20 cellular contexts compared by ENCODE assay signal in genomic region chr6:133132583-133132982, GRCh38.
DNase-seq lines count a peak whose midpoint lies in the region; ATAC-seq and TF ChIP-seq lines count a peak whose summit lies in the region.
"Had no signal": no experiment of that assay in that cellular context is flagged by ENCODE, and none has a peak within 500 bp of the region (broad histone marks: within the 10 kb centered on the region; RNA-seq: fewer than 3 reads in every experiment).

No MANE protein-coding gene starts in this region.

- H3K4me3 ChIP-seq in adrenal gland (no peak overlapping the region), mesodermal cell (ENCODE audit: extremely low read depth, insufficient read depth, low read length, poor library complexity, severe bottlenecking) (no peak overlapping the region), gastrocnemius medialis (no peak overlapping the region)
- H3K4me3 ChIP-seq: body of pancreas, colonic mucosa, spleen had no signal

- 58 to 70% (median 68%) methylated on average over 6 to 9 of the region's 9 CpGs for WGBS in adrenal gland, 4 donors
- WGBS in mesodermal cell (ENCODE audit: insufficient coverage in 2 of 2), 2 experiments: 82 to 86% methylated on average over 4 to 6 of the region's 9 CpGs

- H3K27me3 ChIP-seq in adrenal gland (no peaks in the 10 kb centered on the region), gastrocnemius medialis (no peaks in the 10 kb centered on the region)
- H3K27me3 ChIP-seq: body of pancreas, colonic mucosa, spleen had no signal

- H3K27me3 Mint-ChIP-seq in effector memory CD8-positive, alpha-beta T cell: no peaks in the 10 kb centered on the region
- H3K27me3 Mint-ChIP-seq: activated CD4-positive, alpha-beta T cell treated with anti-CD3 and anti-CD28 coated beads, Interleukin-2, amount 10 ng/mL, durations not matched to agents 24 days and 14 days; activated naive CD8-positive, alpha-beta T cell treated with anti-CD3 and anti-CD28 coated beads for 36 hours had no signal

- DNase-seq in NCI-H2171 treated with DMSO at 0.1 percent for 48 hours (lab: John Stamatoyannopoulos, UW): peak; percentile 51
- DNase-seq in NCI-H2171 (lab: John Stamatoyannopoulos, UW): no peak
- peak in 4 of 7 donors; percentile 17 to 49 (median 36) for DNase-seq in adrenal gland
- no peak for DNase-seq in gastrocnemius medialis
- DNase-seq in effector memory CD8-positive, alpha-beta T cell: no peak
- no peak for DNase-seq in DMS153 treated with DMSO at 0.1 percent for 48 hours (lab: John Stamatoyannopoulos, UW; ENCODE audit: unreplicated experiment)
- DNase-seq: 8988T; activated CD4-positive, alpha-beta T cell treated with anti-CD3 and anti-CD28 coated beads, Interleukin-2, amount 10 ng/mL, durations not matched to agents 24 days and 14 days; activated naive CD8-positive, alpha-beta T cell treated with anti-CD3 and anti-CD28 coated beads for 36 hours; AML-193; body of pancreas; colonic mucosa; DMS79 treated with DMSO at 0.1 percent for 48 hours; mammary epithelial cell; naive thymus-derived CD8-positive, alpha-beta T cell; spleen had no signal

- in situ Hi-C loops in gastrocnemius medialis (cut with MboI; ENCODE audit: low sequenced_read_pairs in 4 of 4): no loop called here

- H3K9me3 ChIP-seq in adrenal gland (replicated peaks in 1 of 3) (no peaks in the 10 kb centered on the region), mesodermal cell (ENCODE audit: control insufficient read depth, low read length) (no peaks in the 10 kb centered on the region), gastrocnemius medialis (no peaks in the 10 kb centered on the region)
- H3K9me3 ChIP-seq: body of pancreas, colonic mucosa, spleen had no signal

- peaks cover 0 to 2% of the 10 kb centered on the region in 2 donors for H3K9me3 Mint-ChIP-seq in effector memory CD8-positive, alpha-beta T cell
- H3K9me3 Mint-ChIP-seq: activated CD4-positive, alpha-beta T cell treated with anti-CD3 and anti-CD28 coated beads, Interleukin-2, amount 10 ng/mL, durations not matched to agents 24 days and 14 days; activated naive CD8-positive, alpha-beta T cell treated with anti-CD3 and anti-CD28 coated beads for 36 hours; activated T-helper 2 cell treated with anti-CD3 and anti-CD28 coated beads, Interferon-gamma antibody, Interleukin-2, Interleukin-4, amounts not matched to agents 10 μg/mL and 5 μg/mL and 100 μg/mL, durations not matched to agents 14 hours and 24 hours and 36 hours; naive thymus-derived CD8-positive, alpha-beta T cell had no signal

- no peak overlapping the region for H3K4me3 Mint-ChIP-seq in effector memory CD8-positive, alpha-beta T cell
- H3K4me3 Mint-ChIP-seq: activated CD4-positive, alpha-beta T cell treated with anti-CD3 and anti-CD28 coated beads, Interleukin-2, amount 10 ng/mL, durations not matched to agents 24 days and 14 days; activated naive CD8-positive, alpha-beta T cell treated with anti-CD3 and anti-CD28 coated beads for 36 hours; naive thymus-derived CD8-positive, alpha-beta T cell had no signal

- intact Hi-C loops in adrenal gland (cut with DNase I): no loop called here
- intact Hi-C loops in gastrocnemius medialis (cut with DNase I; ENCODE audit: low total_unique reads): loop anchor here (5.0 kb wide), 4 partner anchors 40 to 420 kb away; no protein-coding TSS in a partner anchor

- TF ChIP-seq POLR2A in adrenal gland (IDR thresholded peaks at IDR 0.05) (no peak), gastrocnemius medialis (IDR thresholded peaks at IDR 0.05) (no peak)

- H3K27ac Mint-ChIP-seq in effector memory CD8-positive, alpha-beta T cell: no peak overlapping the region
- H3K27ac Mint-ChIP-seq: activated CD4-positive, alpha-beta T cell treated with anti-CD3 and anti-CD28 coated beads, Interleukin-2, amount 10 ng/mL, durations not matched to agents 24 days and 14 days; activated naive CD8-positive, alpha-beta T cell treated with anti-CD3 and anti-CD28 coated beads for 36 hours; activated T-helper 2 cell treated with anti-CD3 and anti-CD28 coated beads, Interferon-gamma antibody, Interleukin-2, Interleukin-4, amounts not matched to agents 10 μg/mL and 5 μg/mL and 100 μg/mL, durations not matched to agents 14 hours and 24 hours and 36 hours; naive thymus-derived CD8-positive, alpha-beta T cell had no signal

- no peaks in the 10 kb centered on the region for H3K4me1 Mint-ChIP-seq in effector memory CD8-positive, alpha-beta T cell (ENCODE audit: low read depth in 2 of 2)
- H3K4me1 Mint-ChIP-seq: activated CD4-positive, alpha-beta T cell treated with anti-CD3 and anti-CD28 coated beads, Interleukin-2, amount 10 ng/mL, durations not matched to agents 24 days and 14 days; activated naive CD8-positive, alpha-beta T cell treated with anti-CD3 and anti-CD28 coated beads for 36 hours; naive thymus-derived CD8-positive, alpha-beta T cell had no signal

- TF ChIP-seq CTCF in adrenal gland (IDR thresholded peaks at IDR 0.05) (no peak), gastrocnemius medialis (IDR thresholded peaks at IDR 0.05 in 4 of 5, conservative IDR thresholded peaks at IDR 0.05 in 1 of 5) (no peak)

- H3K27ac ChIP-seq in adrenal gland (peak overlapping the region; percentile 59 to 85 (median 66)), mesodermal cell (ENCODE audit: low read depth, low read length, severe bottlenecking) (peak overlapping the region; percentile 31), gastrocnemius medialis (peak overlapping the region; percentile 73 to 85 (median 80))
- H3K27ac ChIP-seq: body of pancreas, colonic mucosa, spleen had no signal

- ATAC-seq in gastrocnemius medialis (no peak), HG03520 (IDR thresholded peaks at IDR 0.05; ENCODE audit: unreplicated experiment) (no peak)
- ATAC-seq in effector memory CD8-positive, alpha-beta T cell (replicated peaks): no peak
- ATAC-seq: body of pancreas; HepG2; naive thymus-derived CD8-positive, alpha-beta T cell had no signal

- H3K36me3 ChIP-seq in adrenal gland (replicated peaks in 1 of 2): no peaks in the 10 kb centered on the region
- H3K36me3 ChIP-seq in mesodermal cell (ENCODE audit: control insufficient read depth, insufficient read depth, low read length): no peaks in the 10 kb centered on the region
- no peaks in the 10 kb centered on the region for H3K36me3 ChIP-seq in gastrocnemius medialis
- H3K36me3 ChIP-seq: colonic mucosa, spleen had no signal

- H3K4me1 ChIP-seq in adrenal gland (replicated peaks in 1 of 2) (peaks cover 12 to 35% of the 10 kb centered on the region in 2 donors), mesodermal cell (ENCODE audit: control insufficient read depth, insufficient read depth, low read length, poor library complexity, severe bottlenecking) (peaks cover 4% of the 10 kb centered on the region), gastrocnemius medialis (peaks cover 32 to 35% of the 10 kb centered on the region in 2 donors)
- H3K4me1 ChIP-seq: colonic mucosa, spleen had no signal

- no peaks in the 10 kb centered on the region for H3K36me3 Mint-ChIP-seq in effector memory CD8-positive, alpha-beta T cell (ENCODE audit: insufficient read depth)
- H3K36me3 Mint-ChIP-seq: activated naive CD8-positive, alpha-beta T cell treated with anti-CD3 and anti-CD28 coated beads for 36 hours; naive thymus-derived CD8-positive, alpha-beta T cell had no signal

Comparison
In these comparisons a context has a peak if more than half of its experiments do, and no peak if none do; other contexts are left out.
1. DNase-seq: peak in NCI-H2171 treated with DMSO at 0.1 percent for 48 hours (single experiment) and adrenal gland (4 of 7); none in NCI-H2171 (single experiment), gastrocnemius medialis (0 of 2), effector memory CD8-positive, alpha-beta T cell (0 of 3) and DMS153 treated with DMSO at 0.1 percent for 48 hours (single experiment).
2. Peak in every context shown above with its lines, with median percentiles within 50 percentile points of each other: H3K27ac ChIP-seq.